In genomic region chr4:145839151-145839550, GRCh38 we compare ENCODE assay signal across 24 cellular contexts.
DNase-seq lines count a peak whose midpoint lies in the region; ATAC-seq and TF ChIP-seq lines count a peak whose summit lies in the region.
"Had no signal": no experiment of that assay in that cellular context is flagged by ENCODE, and none has a peak within 500 bp of the region (broad histone marks: within the 10 kb centered on the region; RNA-seq: fewer than 3 reads in every experiment).

No MANE protein-coding gene starts in this region.

- DNase-seq in Ammon's horn (ENCODE audit: low spot score) (peak; percentile 69), WTC11 (ENCODE audit: low spot score) (no peak), fibroblast of gingiva (ENCODE audit: low read depth) (peak; percentile 14), mesenchymal stem cell (peak; percentile 44), GM20000 (ENCODE audit: low spot score) (no peak), NCI-H2107 (lab: John Stamatoyannopoulos, UW) (no peak), NCI-H524 (lab: John Stamatoyannopoulos, UW) (no peak), KG1 (lab: John Stamatoyannopoulos, UW) (no peak)
- DNase-seq: activated B cell treated with CpG ODN at 0.5 μM for 24 hours; activated CD4-positive, alpha-beta memory T cell treated with anti-CD3 and anti-CD28 coated beads, Interleukin-2, amount 10 ng/mL, durations not matched to agents 7 days and 5 days; activated naive CD4-positive, alpha-beta T cell treated with anti-CD3 and anti-CD28 coated beads, Interleukin-2, amount 50 U/mL, for 16 hours; activated T-cell treated with anti-CD3 and anti-CD28 coated beads, Interleukin-2, amount 50 U/mL, for 1 hour; kidney; naive thymus-derived CD4-positive, alpha-beta T cell; NCI-H1436; NCI-H748 treated with DMSO at 0.1 percent for 48 hours; PC-9; stimulated activated CD4-positive, alpha-beta T cell treated with anti-CD3 and anti-CD28 coated beads, Interleukin-2, amount 100 ng/mL, for 48 hours; uterus had no signal

- no peak for TF ChIP-seq CTCF in WTC11 (IDR thresholded peaks at IDR 0.05)
- no peak for TF ChIP-seq CTCF in GM20000 (IDR thresholded peaks at IDR 0.05; ENCODE audit: extremely low read depth, missing control alignments)

- no peak overlapping the region for H2AK5ac ChIP-seq in mesenchymal stem cell (ENCODE audit: low read length, severe bottlenecking)

- no peaks in the 10 kb centered on the region for H3K4me1 ChIP-seq in mesenchymal stem cell (ENCODE audit: control insufficient read depth, insufficient read depth, low read depth, low read length)
- H3K4me1 ChIP-seq: HAP-1, uterus had no signal

- no peaks in the 10 kb centered on the region for H3K27me3 Mint-ChIP-seq in WTC11 (ENCODE audit: low read depth)
- H3K27me3 Mint-ChIP-seq: activated B cell treated with CpG ODN at 0.5 μM for 24 hours; activated CD4-positive, alpha-beta memory T cell treated with anti-CD3 and anti-CD28 coated beads, Interleukin-2, amount 10 ng/mL, durations not matched to agents 7 days and 5 days; naive thymus-derived CD4-positive, alpha-beta T cell; progenitor cell of endocrine pancreas had no signal

- H3K27ac ChIP-seq in mesenchymal stem cell (ENCODE audit: low read length, poor library complexity, severe bottlenecking): no peak overlapping the region
- H3K27ac ChIP-seq: PC-9, SK-N-MC, skin epidermis, uterus had no signal

- H3K4me3 ChIP-seq in mesenchymal stem cell (ENCODE audit: insufficient read depth in 1 of 2, low read depth in 1 of 2, low read length in 2 of 2): no peak overlapping the region
- H3K4me3 ChIP-seq: HAP-1, PC-9, SK-N-MC, skin epidermis, uterus had no signal

- H3K4me3 Mint-ChIP-seq in WTC11: no peak overlapping the region
- H3K4me3 Mint-ChIP-seq: activated B cell treated with CpG ODN at 0.5 μM for 24 hours; activated CD4-positive, alpha-beta memory T cell treated with anti-CD3 and anti-CD28 coated beads, Interleukin-2, amount 10 ng/mL, durations not matched to agents 7 days and 5 days; naive thymus-derived CD4-positive, alpha-beta T cell had no signal

- WGBS in mesenchymal stem cell: 82% methylated on average over 10 of the region's 10 CpGs

- peaks cover 7 to 13% of the 10 kb centered on the region in 2 experiments for H3K36me3 ChIP-seq in mesenchymal stem cell (ENCODE audit: control insufficient read depth in 1 of 2, insufficient read depth in 2 of 2, low read depth in 1 of 2, low read length in 2 of 2)
- H3K36me3 ChIP-seq: uterus had no signal

- H3K27ac Mint-ChIP-seq in WTC11: peak overlapping the region; percentile 95
- H3K27ac Mint-ChIP-seq: activated B cell treated with CpG ODN at 0.5 μM for 24 hours; activated CD4-positive, alpha-beta memory T cell treated with anti-CD3 and anti-CD28 coated beads, Interleukin-2, amount 10 ng/mL, durations not matched to agents 7 days and 5 days; naive thymus-derived CD4-positive, alpha-beta T cell; progenitor cell of endocrine pancreas had no signal

- ATAC-seq in WTC11: peak; percentile 60
- ATAC-seq: esophagus mucosa; naive thymus-derived CD4-positive, alpha-beta T cell had no signal

- peaks cover 73% of the 10 kb centered on the region for H3K4me1 Mint-ChIP-seq in WTC11

- no peak overlapping the region for H3K9ac ChIP-seq in mesenchymal stem cell (ENCODE audit: low read length)

- H4K8ac ChIP-seq in mesenchymal stem cell (ENCODE audit: low read length): no peak overlapping the region

- H3K4me2 ChIP-seq in mesenchymal stem cell (ENCODE audit: low read length, poor library complexity, severe bottlenecking): no peak overlapping the region
- H3K4me2 ChIP-seq: PC-9 had no signal

- no peak overlapping the region for H2BK15ac ChIP-seq in mesenchymal stem cell (ENCODE audit: low read depth, poor library complexity, severe bottlenecking)

- no peak overlapping the region for H2BK12ac ChIP-seq in mesenchymal stem cell (ENCODE audit: low read length in 2 of 2)

- no peaks in the 10 kb centered on the region for H3K27me3 ChIP-seq in mesenchymal stem cell (ENCODE audit: control insufficient read depth in 1 of 2, insufficient read depth in 1 of 2, low read length in 2 of 2)
- H3K27me3 ChIP-seq: uterus had no signal

- no peak overlapping the region for H3K23ac ChIP-seq in mesenchymal stem cell (ENCODE audit: low read length in 2 of 2)

- H3K4ac ChIP-seq in mesenchymal stem cell (ENCODE audit: low read depth in 1 of 2, low read length in 2 of 2): no peak overlapping the region

- H3K9me3 ChIP-seq in mesenchymal stem cell (ENCODE audit: control insufficient read depth, low read length): no peaks in the 10 kb centered on the region
- H3K9me3 ChIP-seq: HAP-1, uterus had no signal

- no peak overlapping the region for H2AFZ ChIP-seq in mesenchymal stem cell (ENCODE audit: low read depth, low read length)
- H2AFZ ChIP-seq: PC-9 had no signal

- peaks cover 4% of the 10 kb centered on the region for H3K9me3 Mint-ChIP-seq in WTC11
- H3K9me3 Mint-ChIP-seq: activated B cell treated with CpG ODN at 0.5 μM for 24 hours; activated CD4-positive, alpha-beta memory T cell treated with anti-CD3 and anti-CD28 coated beads, Interleukin-2, amount 10 ng/mL, durations not matched to agents 7 days and 5 days; naive thymus-derived CD4-positive, alpha-beta T cell had no signal

- no peak overlapping the region for H3K14ac ChIP-seq in mesenchymal stem cell (ENCODE audit: low read length in 2 of 2)

- peaks cover 62% of the 10 kb centered on the region for H3K36me3 Mint-ChIP-seq in WTC11

- CTCF ChIA-PET in WTC11 (lab: Charles Lee): interaction anchor here (0.8 to 1.1 kb wide), 2 partner anchors 13 to 23 kb away, joined by 3 read pairs; no protein-coding TSS in a partner anchor

- H2BK5ac ChIP-seq in mesenchymal stem cell (ENCODE audit: low read depth, low read length, poor library complexity, severe bottlenecking): no peak overlapping the region

- POLR2A ChIA-PET in WTC11 (lab: Charles Lee): no interaction called here

- H3K79me1 ChIP-seq in mesenchymal stem cell (replicated peaks; ENCODE audit: low read length, poor library complexity, severe bottlenecking): peaks cover 6% of the 10 kb centered on the region

- H3K18ac ChIP-seq in mesenchymal stem cell (ENCODE audit: low read depth in 1 of 2, low read length in 2 of 2): no peak overlapping the region

- H2BK120ac ChIP-seq in mesenchymal stem cell (ENCODE audit: low read depth, low read length): no peak overlapping the region

- no peak overlapping the region for H4K91ac ChIP-seq in mesenchymal stem cell (ENCODE audit: low read length)

TF ChIP-seq in WTC11, 78 proteins besides CTCF, POLR2A, EP300 and RAD21 (continues in another document):
- no peak for TF ChIP-seq CREM (CRISPR knock-in tag; IDR thresholded peaks at IDR 0.05)
- TF ChIP-seq ZBTB21 (CRISPR knock-in tag; IDR thresholded peaks at IDR 0.05; ENCODE audit: borderline replicate concordance): no peak
- no peak for TF ChIP-seq TCF7 (CRISPR knock-in tag; IDR thresholded peaks at IDR 0.05; ENCODE audit: low read depth)
- TF ChIP-seq TEAD4 (CRISPR knock-in tag; IDR thresholded peaks at IDR 0.05): no peak
- no peak for TF ChIP-seq MYBL2 (CRISPR knock-in tag; IDR thresholded peaks at IDR 0.05)
- TF ChIP-seq OVOL2 (CRISPR knock-in tag; IDR thresholded peaks at IDR 0.05; ENCODE audit: borderline replicate concordance): no peak
- TF ChIP-seq E2F5 (CRISPR knock-in tag; IDR thresholded peaks at IDR 0.05): no peak
- TF ChIP-seq FOXK1 (CRISPR knock-in tag; IDR thresholded peaks at IDR 0.05): no peak
- no peak for TF ChIP-seq TEAD1 (CRISPR knock-in tag; IDR thresholded peaks at IDR 0.05)
- TF ChIP-seq PRDM15 (CRISPR knock-in tag; IDR thresholded peaks at IDR 0.05): no peak

Comparison
In these comparisons a context has a peak if more than half of its experiments do, and no peak if none do; other contexts are left out.
1. DNase-seq: peak in Ammon's horn (single experiment), fibroblast of gingiva (single experiment) and mesenchymal stem cell (single experiment); none in WTC11 (single experiment), GM20000 (single experiment), NCI-H2107 (single experiment), NCI-H524 (0 of 2) and KG1 (single experiment).